Comparison of ENCODE assay signal across 1 cellular context in the genomic region with DNA sequence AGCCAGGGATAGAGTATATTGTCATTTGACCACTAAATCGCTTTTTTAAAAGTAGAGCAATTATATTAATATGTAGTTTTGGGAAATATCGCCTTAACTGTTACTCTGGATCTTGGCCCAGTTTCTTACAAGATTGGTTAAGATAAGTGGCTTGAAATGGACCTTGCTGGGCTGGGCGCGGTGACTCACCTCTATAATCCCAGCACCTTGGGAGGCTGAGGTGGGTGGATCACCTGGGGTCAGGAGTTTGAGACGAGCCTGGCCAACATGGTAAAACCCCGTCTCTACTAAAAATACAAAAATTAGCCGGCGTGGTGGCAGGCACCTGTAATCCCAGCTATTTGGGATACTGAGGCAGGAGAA.
TF ChIP-seq lines count a peak whose summit lies in the region.

No MANE protein-coding gene starts in this region.

TF ChIP-seq in HCT116, 20 proteins besides CTCF, POLR2A, EP300 and RAD21 (continued from another document):
- TF ChIP-seq, protein P1, sequence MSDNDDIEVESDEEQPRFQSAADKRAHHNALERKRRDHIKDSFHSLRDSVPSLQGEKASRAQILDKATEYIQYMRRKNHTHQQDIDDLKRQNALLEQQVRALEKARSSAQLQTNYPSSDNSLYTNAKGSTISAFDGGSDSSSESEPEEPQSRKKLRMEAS (IDR thresholded peaks at IDR 0.05): peak; percentile 23; the same call in 1 of the 2 replicates
- peak; percentile 41; the same call in 1 of the 2 replicates for TF ChIP-seq SP1 (IDR thresholded peaks at IDR 0.05; ENCODE audit: low read depth)
TF ChIP-seq in HCT116: peak in this region for 6; not testable (repeated sequence) for 14.
